16 cellular contexts compared by ENCODE assay signal in the genomic region with DNA sequence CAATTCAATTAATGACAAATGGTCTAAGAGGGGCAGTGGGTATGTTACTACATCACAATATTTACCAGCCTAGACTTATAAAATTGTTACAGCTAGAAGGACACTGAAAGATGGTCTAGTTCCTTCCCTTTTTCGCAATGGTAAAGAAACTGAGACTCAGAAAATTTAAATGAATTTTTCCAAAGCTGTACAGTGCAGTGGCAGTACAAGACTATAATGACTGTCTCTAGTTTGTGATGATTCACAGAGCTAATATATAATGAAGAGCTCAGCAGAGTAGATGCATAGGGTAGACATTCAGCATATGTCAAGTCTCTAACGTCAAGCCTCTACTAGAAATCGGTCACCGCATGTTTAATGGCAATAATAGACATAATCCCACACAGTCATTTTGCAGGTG. TPM values are rescaled to one million over a fixed set of nuclear protein-coding genes. Genes with fewer than 3 reads are reported as not detected.
DNase-seq lines count a peak whose midpoint lies in the region; ATAC-seq, FAIRE-seq and TF ChIP-seq lines count a peak whose summit lies in the region.
"Had no signal": no experiment of that assay in that cellular context is flagged by ENCODE, and none has a peak within 500 bp of the region (broad histone marks: within the 10 kb centered on the region; RNA-seq: fewer than 3 reads in every experiment).

No MANE protein-coding gene starts in this region.

- peaks cover 51% of the 10 kb centered on the region for H3K79me2 ChIP-seq in endothelial cell of umbilical vein (ENCODE audit: control insufficient read depth, insufficient read depth, low read length)

- H3K27me3 ChIP-seq in heart left ventricle (no peaks in the 10 kb centered on the region), endothelial cell of umbilical vein (ENCODE audit: control insufficient read depth in 2 of 2, insufficient read depth in 2 of 2, low read length in 2 of 2) (no peaks in the 10 kb centered on the region), neutrophil (no peaks in the 10 kb centered on the region)

- H3K4me1 ChIP-seq in heart left ventricle (peaks cover 9 to 66% (median 47%) of the 10 kb centered on the region in 12 donors), endothelial cell of umbilical vein (ENCODE audit: control insufficient read depth, extremely low read depth, insufficient read depth, low read length) (peaks cover 41% of the 10 kb centered on the region), neutrophil (ENCODE audit: control insufficient read depth in 1 of 2, insufficient read depth in 1 of 2, low read depth in 1 of 2, low read length in 1 of 2) (peaks cover 62 to 66% of the 10 kb centered on the region in 2 experiments), urinary bladder (ENCODE audit: insufficient read depth) (peaks cover 1% of the 10 kb centered on the region)

- no peak overlapping the region for H3K9ac ChIP-seq in endothelial cell of umbilical vein (replicated peaks; ENCODE audit: extremely low read depth, insufficient read depth, low read length)
- H3K9ac ChIP-seq: KMS-11 had no signal

- 45 to 52% (median 48%) methylated on average over 4 of the region's 4 CpGs for WGBS in heart left ventricle, 4 donors
- 62% methylated on average over 4 of the region's 4 CpGs for WGBS in urinary bladder

- DNase-seq in heart left ventricle (no peak), cardiac septum (ENCODE audit: low spot score) (no peak), endothelial cell of umbilical vein (ENCODE audit: low read depth, low spot score) (peak; percentile 25), ureter (ENCODE audit: low spot score) (no peak), SKM-1 treated with dmso at 0.1 percent for 144 hours (lab: John Stamatoyannopoulos, UW; ENCODE audit: unreplicated experiment) (no peak), 8988T (no peak)
- DNase-seq: activated naive CD8-positive, alpha-beta T cell treated with anti-CD3 and anti-CD28 coated beads, Interleukin-2, amount 50 U/mL, for 24 hours; activated T-cell treated with anti-CD3 and anti-CD28 coated beads for 4 hours; H7; NCI-H187; NCI-H524; stimulated activated CD4-positive, alpha-beta T cell treated with anti-CD3 and anti-CD28 coated beads, Interleukin-1b, Interleukin-23, amount 100 ng/mL, for 48 hours had no signal

- CTCF ChIA-PET in endothelial cell of umbilical vein (lab: Charles Lee), result interaction anchor here (0.5 to 3.9 kb wide), 5 partner anchors 10 to 1199 kb away, joined by 4 to 32 read pairs (median 13); no protein-coding TSS in a partner anchor

- H3K36me3 ChIP-seq in heart left ventricle, result no peaks in the 10 kb centered on the region
- H3K36me3 ChIP-seq in endothelial cell of umbilical vein (ENCODE audit: control insufficient read depth in 2 of 2, extremely low read depth in 1 of 2, insufficient read depth in 2 of 2, low read length in 2 of 2), result no peaks in the 10 kb centered on the region
- no peaks in the 10 kb centered on the region for H3K36me3 ChIP-seq in neutrophil
- H3K36me3 ChIP-seq in urinary bladder (ENCODE audit: insufficient read depth), result peaks cover 3% of the 10 kb centered on the region

- H3K4me3 ChIP-seq in heart left ventricle, result peak overlapping the region in 11 of 12 donors; percentile 82 to 99 (median 94)
- no peak overlapping the region for H3K4me3 ChIP-seq in endothelial cell of umbilical vein (replicated peaks in 1 of 3; ENCODE audit: insufficient read depth in 1 of 3, low read depth in 1 of 3, low read length in 3 of 3)
- H3K4me3 ChIP-seq in neutrophil (ENCODE audit: low read depth in 1 of 2, low read length in 1 of 2), result no peak overlapping the region
- peak overlapping the region; percentile 25 for H3K4me3 ChIP-seq in urinary bladder (ENCODE audit: low read depth, low read length)

- no peak for ATAC-seq in heart left ventricle
- ATAC-seq: activated naive CD8-positive, alpha-beta T cell treated with anti-CD3 and anti-CD28 coated beads, Interleukin-2, amount 50 U/mL, for 24 hours had no signal

- peak overlapping the region; percentile 80 for H3K4me2 ChIP-seq in endothelial cell of umbilical vein (ENCODE audit: insufficient read depth, low read length)
- H3K4me2 ChIP-seq: KMS-11 had no signal

- H2AFZ ChIP-seq in endothelial cell of umbilical vein (ENCODE audit: low read depth, low read length), result no peak overlapping the region

- H3K9me1 ChIP-seq in endothelial cell of umbilical vein (replicated peaks; ENCODE audit: control insufficient read depth, extremely low read depth, insufficient read depth, low read length), result no peaks in the 10 kb centered on the region

- POLR2A ChIA-PET in endothelial cell of umbilical vein (lab: Charles Lee), result no interaction called here

- no peak for FAIRE-seq in endothelial cell of umbilical vein (lab: Jason Lieb, UNC)
- FAIRE-seq: A204.1 had no signal

- H3K9me3 ChIP-seq in heart left ventricle (no peaks in the 10 kb centered on the region), endothelial cell of umbilical vein (replicated peaks; ENCODE audit: control insufficient read depth, insufficient read depth, low read length) (no peaks in the 10 kb centered on the region), neutrophil (no peaks in the 10 kb centered on the region)

- BruUV-seq in endothelial cell of umbilical vein (replicated peaks; lab: Mats Ljungman, UMichigan), result no TSS peak

- intact Hi-C loops in heart left ventricle (cut with DNase I), result loop anchor here (5.0 to 10.0 kb wide), 28 partner anchors 37 to 1197 kb away; no protein-coding TSS in a partner anchor
- intact Hi-C loops in cardiac septum (cut with DNase I), result loop anchor here (5.0 to 10.0 kb wide), 9 partner anchors 37 to 710 kb away; no protein-coding TSS in a partner anchor
- intact Hi-C loops in endothelial cell of umbilical vein (cut with micrococcal nuclease), result loop anchor here (5.0 kb wide), 3 partner anchors 67 to 682 kb away; no protein-coding TSS in a partner anchor

- TF ChIP-seq CTCF in heart left ventricle (IDR thresholded peaks at IDR 0.05) (no peak), endothelial cell of umbilical vein (IDR thresholded peaks at IDR 0.05; ENCODE audit: extremely low read depth in 1 of 2, insufficient read depth in 1 of 2, low read depth in 1 of 2, low read length in 2 of 2) (no peak), neutrophil (IDR thresholded peaks at IDR 0.05) (no peak)

- H3K27ac ChIP-seq in heart left ventricle, result peak overlapping the region in 9 of 12 donors; percentile 26 to 99 (median 97)
- H3K27ac ChIP-seq in endothelial cell of umbilical vein (ENCODE audit: insufficient read depth, low read depth, low read length), result no peak overlapping the region
- peak overlapping the region; percentile 44 for H3K27ac ChIP-seq in neutrophil
- no peak overlapping the region for H3K27ac ChIP-seq in urinary bladder (ENCODE audit: low read depth)
- H3K27ac ChIP-seq: KMS-11 had no signal

- TF ChIP-seq POLR2A in heart left ventricle (IDR thresholded peaks at IDR 0.05), result no peak
- no peak for TF ChIP-seq POLR2A in endothelial cell of umbilical vein (IDR thresholded peaks at IDR 0.05; ENCODE audit: low read depth, low read length)

- dilution Hi-C loops in endothelial cell of umbilical vein (cut with MboI; ENCODE audit: extremely low pct_ligation_motif_present, low sequenced_read_pairs), result no loop called here

- H4K20me1 ChIP-seq in endothelial cell of umbilical vein (replicated peaks; ENCODE audit: control insufficient read depth, extremely low read depth, insufficient read depth, low read length), result no peaks in the 10 kb centered on the region

TF ChIP-seq in endothelial cell of umbilical vein, 7 proteins besides CTCF, POLR2A, EP300 and RAD21:
- TF ChIP-seq JUN (IDR thresholded peaks at IDR 0.05; ENCODE audit: borderline replicate concordance, insufficient read depth, insufficient read length, low read depth) (peak; percentile 1), FOS (IDR thresholded peaks at IDR 0.05; ENCODE audit: borderline replicate concordance, insufficient read depth, low read length) (no peak)

RNA-seq across cellular contexts. Expression of a gene that starts 4.6 kb away (rescaled TPM):
- 100 to 1,000 TPM in 4 of 9 donors, 10 to 100 TPM in 5; 75.8 to 221 (median 97.8) TPM for total RNA-seq in heart left ventricle
- 10 to 100 TPM; 17.1 to 89.6 TPM for polyA plus RNA-seq in heart left ventricle
- total RNA-seq in cardiac septum, result 61.0 TPM
- 7.2 and 14.1 TPM in 2 replicates for total RNA-seq in endothelial cell of umbilical vein
- polyA plus RNA-seq in endothelial cell of umbilical vein, result 10.2 and 11.3 TPM in 2 replicates
- polyA plus RNA-seq in endothelial cell of umbilical vein (2011; cell fraction: cytosol; rRNA removed), result 8.5 and 8.9 TPM in 2 replicates
- polyA plus RNA-seq in endothelial cell of umbilical vein (2011; cell fraction: nucleus; rRNA removed), result 12.1 and 15.4 TPM in 2 replicates
- polyA plus RNA-seq in endothelial cell of umbilical vein (2012), result 17.4 TPM in 2 replicates
- polyA minus RNA-seq in endothelial cell of umbilical vein, result 20.7 and 21.0 TPM in 2 replicates
- polyA minus RNA-seq in endothelial cell of umbilical vein (2011; cell fraction: cytosol; rRNA and poly(A)+ RNA removed), result 2.2 TPM
- polyA minus RNA-seq in endothelial cell of umbilical vein (2011; cell fraction: nucleus; rRNA and poly(A)+ RNA removed), result 41.3 and 50.6 TPM in 2 replicates
- total RNA-seq in urinary bladder, result 256 TPM
- 263 TPM for polyA plus RNA-seq in urinary bladder
- total RNA-seq in ureter, result 109 TPM

Comparison
In these comparisons a context has a peak if more than half of its experiments do, and no peak if none do; other contexts are left out.
1. H3K27ac ChIP-seq: peak in heart left ventricle (9 of 12) and neutrophil (single experiment); none in endothelial cell of umbilical vein (single experiment) and urinary bladder (single experiment).
2. H3K4me3 ChIP-seq: peak in heart left ventricle (11 of 12) and urinary bladder (single experiment); none in endothelial cell of umbilical vein (0 of 3) and neutrophil (0 of 2).